16 cellular contexts compared by ENCODE assay signal in the genomic region with DNA sequence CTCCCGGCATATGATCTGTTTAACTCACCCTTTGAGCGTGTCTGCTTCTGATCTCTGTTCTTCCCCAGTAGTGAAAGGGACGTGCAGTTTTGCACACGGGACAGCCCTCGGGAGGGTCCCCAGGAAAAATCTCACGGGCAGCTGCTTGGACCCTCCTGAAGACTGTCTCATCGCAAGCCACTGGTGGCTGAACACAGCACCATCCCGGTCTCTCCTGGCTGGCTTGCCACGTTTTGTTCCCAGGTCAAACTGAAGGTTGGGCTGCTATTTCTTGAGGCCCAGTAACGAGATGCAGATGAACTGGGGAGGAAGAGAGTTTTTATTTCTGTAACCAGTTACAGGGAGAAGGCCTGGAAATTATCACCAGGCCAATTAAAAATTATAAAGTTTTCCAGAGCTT. TPM values are rescaled to one million over a fixed set of nuclear protein-coding genes. Genes with fewer than 3 reads are reported as not detected.
"Had no signal": no experiment of that assay in that cellular context is flagged by ENCODE, and none has a peak within 500 bp of the region (broad histone marks: within the 10 kb centered on the region; RNA-seq: fewer than 3 reads in every experiment).

No MANE protein-coding gene starts in this region.

- H3K4me3 ChIP-seq: dorsolateral prefrontal cortex, left lung, right atrium auricular region, testis had no signal

- H3K4me1 Mint-ChIP-seq: activated T-helper 17 cell treated with anti-CD3 and anti-CD28 coated beads, Interleukin-2, amount 50 U/mL, for 72 hours; stimulated activated naive CD8-positive, alpha-beta T cell treated with anti-CD3 and anti-CD28 coated beads, Interleukin-15, amount 100 ng/mL, for 72 hours; T-helper 17 cell had no signal

- DNase-seq: activated CD4-positive, alpha-beta T cell treated with anti-CD3 and anti-CD28 coated beads for 48 hours; activated CD8-positive, alpha-beta T cell treated with anti-CD3 and anti-CD28 coated beads, Interleukin-2, amount 10 ng/mL, durations not matched to agents 7 days and 5 days; activated naive CD4-positive, alpha-beta T cell treated with Interleukin-2 at 50 U/mL for 16 hours; anterior cingulate cortex; brain microvascular endothelial cell; dorsolateral prefrontal cortex; islet precursor cell; left lung; occipital lobe; stimulated activated naive CD8-positive, alpha-beta T cell treated with anti-CD3 and anti-CD28 coated beads, Interleukin-15, amount 100 ng/mL, for 72 hours; T-helper 17 cell; testis had no signal

- ATAC-seq: activated CD8-positive, alpha-beta T cell treated with anti-CD3 and anti-CD28 coated beads, Interleukin-2, amount 10 ng/mL, durations not matched to agents 7 days and 5 days; activated T-helper 17 cell treated with anti-CD3 and anti-CD28 coated beads, Interleukin-2, amount 50 U/mL, for 72 hours; left lung; natural killer cell treated with Interleukin-12 subunit alpha and Interleukin-12 subunit beta and Interleukin-15 and Interleukin-18, amount 100 ng/mL, for 72 hours; stimulated activated naive CD8-positive, alpha-beta T cell treated with anti-CD3 and anti-CD28 coated beads, Interleukin-15, amount 100 ng/mL, for 72 hours; T-helper 17 cell had no signal

- H3K27ac Mint-ChIP-seq: activated CD8-positive, alpha-beta T cell treated with anti-CD3 and anti-CD28 coated beads, Interleukin-2, amount 10 ng/mL, durations not matched to agents 7 days and 5 days; activated T-helper 17 cell treated with anti-CD3 and anti-CD28 coated beads, Interleukin-2, amount 50 U/mL, for 72 hours; natural killer cell treated with Interleukin-12 subunit alpha and Interleukin-12 subunit beta and Interleukin-15 and Interleukin-18, amount 100 ng/mL, for 72 hours; stimulated activated naive CD8-positive, alpha-beta T cell treated with anti-CD3 and anti-CD28 coated beads, Interleukin-15, amount 100 ng/mL, for 72 hours; T-helper 17 cell had no signal

- H3K27ac ChIP-seq: brain microvascular endothelial cell, dorsolateral prefrontal cortex, left lung, right atrium auricular region, testis had no signal

- H3K27me3 Mint-ChIP-seq: activated T-helper 17 cell treated with anti-CD3 and anti-CD28 coated beads, Interleukin-2, amount 50 U/mL, for 72 hours; stimulated activated naive CD8-positive, alpha-beta T cell treated with anti-CD3 and anti-CD28 coated beads, Interleukin-15, amount 100 ng/mL, for 72 hours; T-helper 17 cell had no signal

- H3K9me3 Mint-ChIP-seq: activated T-helper 17 cell treated with anti-CD3 and anti-CD28 coated beads, Interleukin-2, amount 50 U/mL, for 72 hours; natural killer cell treated with Interleukin-12 subunit alpha and Interleukin-12 subunit beta and Interleukin-15 and Interleukin-18, amount 100 ng/mL, for 72 hours; stimulated activated naive CD8-positive, alpha-beta T cell treated with anti-CD3 and anti-CD28 coated beads, Interleukin-15, amount 100 ng/mL, for 72 hours had no signal

- H3K4me3 Mint-ChIP-seq: activated CD8-positive, alpha-beta T cell treated with anti-CD3 and anti-CD28 coated beads, Interleukin-2, amount 10 ng/mL, durations not matched to agents 7 days and 5 days; activated T-helper 17 cell treated with anti-CD3 and anti-CD28 coated beads, Interleukin-2, amount 50 U/mL, for 72 hours; natural killer cell treated with Interleukin-12 subunit alpha and Interleukin-12 subunit beta and Interleukin-15 and Interleukin-18, amount 100 ng/mL, for 72 hours; stimulated activated naive CD8-positive, alpha-beta T cell treated with anti-CD3 and anti-CD28 coated beads, Interleukin-15, amount 100 ng/mL, for 72 hours; T-helper 17 cell had no signal

- H3K36me3 Mint-ChIP-seq: natural killer cell treated with Interleukin-12 subunit alpha and Interleukin-12 subunit beta and Interleukin-15 and Interleukin-18, amount 100 ng/mL, for 72 hours had no signal

RNA-seq across cellular contexts. Expression of gene SOAT2, which starts 10.0 kb away (rescaled TPM):
- total RNA-seq: left lung, occipital lobe, right atrium auricular region, urinary bladder had no signal

RNA-seq across cellular contexts. Expression of gene IGFBP6, which starts 15.8 kb away (rescaled TPM):
- total RNA-seq: natural killer cell treated with Interleukin-12 subunit alpha and Interleukin-12 subunit beta and Interleukin-15 and Interleukin-18, amount 100 ng/mL, for 72 hours had no signal
